ENCODE assay signal across 8 cellular contexts in genomic region chr4:151760713-151761661, GRCh38. TPM values are rescaled to one million over a fixed set of nuclear protein-coding genes. Genes with fewer than 3 reads are reported as not detected.
DNase-seq lines count a peak whose midpoint lies in the region; ATAC-seq and TF ChIP-seq lines count a peak whose summit lies in the region.

Gene GATB (minus strand): TSS chr4:151761007. CDS start chr4:151760982, 25 bp downstream.

- H3K27me3 Mint-ChIP-seq in activated CD4-positive, alpha-beta T cell treated with anti-CD3 and anti-CD28 coated beads, Interleukin-2, amount 10 ng/mL, durations not matched to agents 24 days and 14 days = peaks cover 7% of the 10 kb centered on the region

- peaks cover 10% of the 10 kb centered on the region for H3K9me3 Mint-ChIP-seq in activated CD4-positive, alpha-beta T cell treated with anti-CD3 and anti-CD28 coated beads, Interleukin-2, amount 10 ng/mL, durations not matched to agents 24 days and 14 days

- intact Hi-C loops in activated CD4-positive, alpha-beta T cell treated with anti-CD3 and anti-CD28 coated beads, Interleukin-2, amount 10 ng/mL, durations not matched to agents 24 days and 14 days (cut with micrococcal nuclease) = loop anchor here (1.0 to 10.0 kb wide), 11 partner anchors 60 to 1018 kb away; partner anchors contain the start of genes ARFIP1, FBXW7, RPS3A and TIGD4
- intact Hi-C loops in left colon (cut with DNase I, micrococcal nuclease) = no loop called here

- peak; percentile 64 for TF ChIP-seq CTCF in C4-2B (conservative IDR thresholded peaks at IDR 0.05)

- H3K36me3 Mint-ChIP-seq in activated CD4-positive, alpha-beta T cell treated with anti-CD3 and anti-CD28 coated beads, Interleukin-2, amount 10 ng/mL, durations not matched to agents 24 days and 14 days (ENCODE audit: low read depth) = peaks cover 2% of the 10 kb centered on the region

- peak; percentile 96 for DNase-seq in NCI-H526 treated with DMSO at 0.1 percent for 48 hours (lab: John Stamatoyannopoulos, UW)
- DNase-seq in activated CD4-positive, alpha-beta T cell treated with anti-CD3 and anti-CD28 coated beads, Interleukin-2, amount 10 ng/mL, durations not matched to agents 24 days and 14 days = peak; percentile 97
- peak; percentile 29 for DNase-seq in cortex of kidney (lab: John Stamatoyannopoulos, UW)
- peak; percentile 92 to 94 for DNase-seq in left colon
- DNase-seq in stimulated activated CD4-positive, alpha-beta T cell treated with anti-CD3 and anti-CD28 coated beads, Interleukin-1b, Interleukin-23, amount 100 ng/mL, for 48 hours = peak; percentile 93

- peak within 1 kb of the TSS; percentile 95 for H3K27ac Mint-ChIP-seq in activated CD4-positive, alpha-beta T cell treated with anti-CD3 and anti-CD28 coated beads, Interleukin-2, amount 10 ng/mL, durations not matched to agents 24 days and 14 days

- ATAC-seq in GM19328 (IDR thresholded peaks at IDR 0.05; ENCODE audit: unreplicated experiment) (peak; percentile 99), HG03520 (IDR thresholded peaks at IDR 0.05; ENCODE audit: unreplicated experiment) (peak; percentile 99), left colon (peak; percentile 100)

- H3K27ac ChIP-seq in C4-2B = peak within 1 kb of the TSS; percentile 72

- H3K4me3 Mint-ChIP-seq in activated CD4-positive, alpha-beta T cell treated with anti-CD3 and anti-CD28 coated beads, Interleukin-2, amount 10 ng/mL, durations not matched to agents 24 days and 14 days = peak within 1 kb of the TSS; percentile 93

- peaks cover 15% of the 10 kb centered on the region for H3K4me1 Mint-ChIP-seq in activated CD4-positive, alpha-beta T cell treated with anti-CD3 and anti-CD28 coated beads, Interleukin-2, amount 10 ng/mL, durations not matched to agents 24 days and 14 days

RNA-seq across cellular contexts. Expression of gene GATB, which starts in this region (rescaled TPM):
- 15.7 and 20.2 TPM in 2 replicates for total RNA-seq in activated CD4-positive, alpha-beta T cell treated with anti-CD3 and anti-CD28 coated beads, Interleukin-2, amount 10 ng/mL, durations not matched to agents 24 days and 14 days
- 10 to 100 TPM; 18.6 to 20.1 TPM for total RNA-seq in left colon

Comparison
In these comparisons a context has a peak if more than half of its experiments do, and no peak if none do; other contexts are left out.
1. Peak in every context shown above with its lines: DNase-seq, ATAC-seq and H3K27ac ChIP-seq.
2. DNase-seq: peak in every context shown above with its lines; median percentile 97 in activated CD4-positive, alpha-beta T cell treated with anti-CD3 and anti-CD28 coated beads, Interleukin-2, amount 10 ng/mL, durations not matched to agents 24 days and 14 days; 96 in NCI-H526 treated with DMSO at 0.1 percent for 48 hours; 93 in left colon; 93 in stimulated activated CD4-positive, alpha-beta T cell treated with anti-CD3 and anti-CD28 coated beads, Interleukin-1b, Interleukin-23, amount 100 ng/mL, for 48 hours; 29 in cortex of kidney.